14 cellular contexts compared by ENCODE assay signal in the genomic region with DNA sequence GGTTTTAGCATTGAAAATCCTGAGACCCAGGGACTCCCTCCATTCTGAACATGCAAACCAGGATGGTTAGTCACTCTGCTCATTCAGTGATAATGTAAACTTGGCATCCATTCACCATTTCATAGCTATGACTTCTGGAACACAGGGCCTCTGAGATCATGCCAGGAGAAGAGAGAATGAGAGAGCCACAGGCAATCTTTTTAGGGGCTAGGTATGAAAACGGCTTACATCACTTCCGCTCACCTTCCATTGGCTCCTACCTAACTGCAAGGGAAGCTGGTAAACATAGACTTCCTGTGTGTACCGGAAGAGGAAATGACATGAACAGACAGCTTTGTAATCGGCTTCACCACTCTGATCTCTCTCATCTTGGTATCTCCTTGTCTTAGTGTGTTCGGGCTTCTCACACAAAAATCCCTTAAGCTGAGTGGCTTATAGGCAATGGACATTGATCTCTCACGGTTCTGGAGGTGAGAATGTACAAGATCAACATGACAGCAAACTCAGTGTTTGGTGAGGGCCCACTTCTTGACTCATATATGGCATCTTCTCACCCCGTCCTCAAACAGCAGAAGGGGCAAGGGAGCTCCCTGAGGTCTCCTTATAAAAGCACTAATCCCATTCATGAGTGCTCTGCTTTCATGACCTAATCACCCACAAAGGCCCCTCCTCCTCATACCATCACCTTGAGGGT.
DNase-seq lines count a peak whose midpoint lies in the region; ATAC-seq and TF ChIP-seq lines count a peak whose summit lies in the region.
"Had no signal": no experiment of that assay in that cellular context is flagged by ENCODE, and none has a peak within 500 bp of the region (broad histone marks: within the 10 kb centered on the region; RNA-seq: fewer than 3 reads in every experiment).

No MANE protein-coding gene starts in this region.

- H3K4me3 ChIP-seq in esophagus muscularis mucosa (no peak overlapping the region), smooth muscle cell (no peak overlapping the region)
- H3K4me3 ChIP-seq: spleen had no signal

- H3K27ac ChIP-seq in esophagus muscularis mucosa (replicated peaks in 1 of 4) = no peak overlapping the region
- H3K27ac ChIP-seq in smooth muscle cell (ENCODE audit: low read depth) = peak overlapping the region; percentile 79
- H3K27ac ChIP-seq: spleen had no signal

- H3K9me3 Mint-ChIP-seq in activated naive CD4-positive, alpha-beta T cell treated with anti-CD3 and anti-CD28 coated beads, Interleukin-2, amount 50 U/mL, for 72 hours = peaks cover 17 to 24% of the 10 kb centered on the region in 2 donors
- H3K9me3 Mint-ChIP-seq: endodermal cell had no signal

- no peak for TF ChIP-seq POLR2A in esophagus muscularis mucosa (IDR thresholded peaks at IDR 0.05; ENCODE audit: low read depth)

- H3K9me3 ChIP-seq in esophagus muscularis mucosa (no peaks in the 10 kb centered on the region), smooth muscle cell (replicated peaks; ENCODE audit: low read depth) (no peaks in the 10 kb centered on the region)

- no peak for TF ChIP-seq EP300 in esophagus muscularis mucosa (IDR thresholded peaks at IDR 0.05)

- H3K36me3 Mint-ChIP-seq in activated naive CD4-positive, alpha-beta T cell treated with anti-CD3 and anti-CD28 coated beads, Interleukin-2, amount 50 U/mL, for 72 hours = no peaks in the 10 kb centered on the region
- H3K36me3 Mint-ChIP-seq: brain had no signal

- no peak overlapping the region for H3K27ac Mint-ChIP-seq in activated naive CD4-positive, alpha-beta T cell treated with anti-CD3 and anti-CD28 coated beads, Interleukin-2, amount 50 U/mL, for 72 hours
- H3K27ac Mint-ChIP-seq: brain, endodermal cell had no signal

- H3K9ac ChIP-seq in smooth muscle cell (ENCODE audit: low read depth) = peak overlapping the region; percentile 40

- H3K27me3 ChIP-seq in esophagus muscularis mucosa (no peaks in the 10 kb centered on the region), smooth muscle cell (ENCODE audit: low read depth) (no peaks in the 10 kb centered on the region)
- H3K27me3 ChIP-seq: spleen had no signal

- TF ChIP-seq CTCF in esophagus muscularis mucosa (IDR thresholded peaks at IDR 0.05) (no peak), smooth muscle cell (IDR thresholded peaks at IDR 0.05; ENCODE audit: borderline replicate concordance, insufficient read depth, poor library complexity, severe bottlenecking) (no peak)

- no peak for ATAC-seq in activated naive CD4-positive, alpha-beta T cell treated with anti-CD3 and anti-CD28 coated beads, Interleukin-2, amount 50 U/mL, for 72 hours
- ATAC-seq: activated T-cell treated with anti-CD3 and anti-CD28 coated beads, Interleukin-2, amount 50 U/mL, for 4 hours had no signal

- H4K20me1 ChIP-seq in smooth muscle cell (ENCODE audit: low read depth) = no peaks in the 10 kb centered on the region

- peaks cover 0 to 9% (median 6%) of the 10 kb centered on the region in 4 donors for H3K4me1 ChIP-seq in esophagus muscularis mucosa
- H3K4me1 ChIP-seq in smooth muscle cell (ENCODE audit: low read depth) = peaks cover 19% of the 10 kb centered on the region
- H3K4me1 ChIP-seq: spleen had no signal

- peak; percentile 54 for DNase-seq in NCI-H82 (lab: John Stamatoyannopoulos, UW)
- no peak for DNase-seq in NCI-H82 treated with DMSO at 0.1 percent for 48 hours (lab: John Stamatoyannopoulos, UW; ENCODE audit: unreplicated experiment)
- peak; percentile 86 for DNase-seq in RPMI7951 (ENCODE audit: low read depth)
- DNase-seq in esophagus muscularis mucosa (ENCODE audit: extremely low spot score) = peak; percentile 77
- no peak for DNase-seq in smooth muscle cell (lab: John Stamatoyannopoulos, UW; ENCODE audit: unreplicated experiment)
- DNase-seq in activated effector memory CD4-positive, alpha-beta T cell treated with Interleukin-2 at 50 U/mL for 16 hours = no peak
- DNase-seq in activated naive CD4-positive, alpha-beta T cell treated with anti-CD3 and anti-CD28 coated beads, Interleukin-2, amount 50 U/mL, for 72 hours (ENCODE audit: low spot score in 2 of 2) = no peak
- DNase-seq in NOMO-1 (lab: John Stamatoyannopoulos, UW; ENCODE audit: unreplicated experiment in 2 of 2) = no peak
- DNase-seq: 8988T; activated CD4-positive, alpha-beta T cell treated with anti-CD3 and anti-CD28 coated beads for 1 hour; activated T-cell treated with anti-CD3 and anti-CD28 coated beads, Interleukin-2, amount 50 U/mL, for 4 hours; endodermal cell; spleen had no signal

- 68% methylated on average over 7 of the region's 7 CpGs for WGBS in esophagus muscularis mucosa
- WGBS in smooth muscle cell (ENCODE audit: low lambda C conversion rate) = 68% methylated on average over 7 of the region's 7 CpGs

- no peaks in the 10 kb centered on the region for H3K79me2 ChIP-seq in smooth muscle cell (ENCODE audit: low read depth)

- no peak overlapping the region for H3K4me2 ChIP-seq in smooth muscle cell

- H2AFZ ChIP-seq in smooth muscle cell (ENCODE audit: low read depth) = no peak overlapping the region

- no peaks in the 10 kb centered on the region for H3F3A ChIP-seq in smooth muscle cell (ENCODE audit: low read depth)

- H3K36me3 ChIP-seq in esophagus muscularis mucosa (no peaks in the 10 kb centered on the region), smooth muscle cell (ENCODE audit: low read depth) (no peaks in the 10 kb centered on the region)
- H3K36me3 ChIP-seq: spleen had no signal

- intact Hi-C loops in esophagus muscularis mucosa (cut with DNase I) = no loop called here

Comparison
In these comparisons a context has a peak if more than half of its experiments do, and no peak if none do; other contexts are left out.
1. DNase-seq: peak in NCI-H82 (single experiment), RPMI7951 (single experiment) and esophagus muscularis mucosa (single experiment); none in NCI-H82 treated with DMSO at 0.1 percent for 48 hours (single experiment), smooth muscle cell (single experiment), activated effector memory CD4-positive, alpha-beta T cell treated with Interleukin-2 at 50 U/mL for 16 hours (single experiment), activated naive CD4-positive, alpha-beta T cell treated with anti-CD3 and anti-CD28 coated beads, Interleukin-2, amount 50 U/mL, for 72 hours (0 of 2) and NOMO-1 (0 of 2).